1 cellular context compared by ENCODE assay signal in the genomic region with DNA sequence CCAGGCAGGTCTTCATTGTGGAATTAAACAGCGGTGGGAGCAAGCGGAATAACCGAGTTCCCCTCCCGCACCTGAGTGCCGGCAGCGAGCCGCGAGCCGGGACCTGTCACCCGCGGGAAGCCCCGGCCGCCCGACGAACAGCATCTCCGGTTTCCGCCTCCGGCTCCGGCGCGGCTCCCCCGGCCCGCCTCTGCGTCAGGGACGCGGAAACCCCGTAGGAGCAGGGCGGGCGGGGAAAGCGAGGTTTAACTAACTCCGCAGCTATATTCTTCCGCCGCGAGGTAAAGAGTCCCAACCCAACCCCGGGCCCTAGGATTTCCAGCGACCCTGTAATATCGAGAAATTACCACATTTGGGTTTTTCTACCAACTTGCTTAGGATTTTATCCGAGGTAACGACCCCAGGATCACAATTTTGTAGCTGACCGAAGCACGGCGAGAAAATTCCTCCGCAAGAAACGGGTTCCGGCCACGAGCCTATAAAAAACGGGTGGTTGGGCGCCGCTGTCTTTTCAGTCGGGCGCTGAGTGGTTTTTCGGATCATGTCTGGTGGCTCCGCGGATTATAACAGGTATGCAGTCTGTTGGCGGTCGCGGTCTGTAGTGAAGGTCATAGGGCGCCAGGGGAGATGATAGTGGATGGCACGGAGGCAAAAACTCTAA.
TF ChIP-seq lines count a peak whose summit lies in the region.

A gene (plus strand): TSS at position 508 of the 661 bp plus-strand sequence. CDS start 34 bp downstream, at position 542.

TF ChIP-seq in HEK293, 187 proteins besides CTCF, POLR2A, EP300 and RAD21 (continued from another document and continues in another):
- TF ChIP-seq, protein P1, sequence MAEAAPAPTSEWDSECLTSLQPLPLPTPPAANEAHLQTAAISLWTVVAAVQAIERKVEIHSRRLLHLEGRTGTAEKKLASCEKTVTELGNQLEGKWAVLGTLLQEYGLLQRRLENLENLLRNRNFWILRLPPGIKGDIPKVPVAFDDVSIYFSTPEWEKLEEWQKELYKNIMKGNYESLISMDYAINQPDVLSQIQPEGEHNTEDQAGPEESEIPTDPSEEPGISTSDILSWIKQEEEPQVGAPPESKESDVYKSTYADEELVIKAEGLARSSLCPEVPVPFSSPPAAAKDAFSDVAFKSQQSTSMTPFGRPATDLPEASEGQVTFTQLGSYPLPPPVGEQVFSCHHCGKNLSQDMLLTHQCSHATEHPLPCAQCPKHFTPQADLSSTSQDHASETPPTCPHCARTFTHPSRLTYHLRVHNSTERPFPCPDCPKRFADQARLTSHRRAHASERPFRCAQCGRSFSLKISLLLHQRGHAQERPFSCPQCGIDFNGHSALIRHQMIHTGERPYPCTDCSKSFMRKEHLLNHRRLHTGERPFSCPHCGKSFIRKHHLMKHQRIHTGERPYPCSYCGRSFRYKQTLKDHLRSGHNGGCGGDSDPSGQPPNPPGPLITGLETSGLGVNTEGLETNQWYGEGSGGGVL (tag by site-specific recombination; IDR thresholded peaks at IDR 0.05), result no peak
- TF ChIP-seq ZNF621 (tag by site-specific recombination; IDR thresholded peaks at IDR 0.05), result no peak
- TF ChIP-seq, protein P2, sequence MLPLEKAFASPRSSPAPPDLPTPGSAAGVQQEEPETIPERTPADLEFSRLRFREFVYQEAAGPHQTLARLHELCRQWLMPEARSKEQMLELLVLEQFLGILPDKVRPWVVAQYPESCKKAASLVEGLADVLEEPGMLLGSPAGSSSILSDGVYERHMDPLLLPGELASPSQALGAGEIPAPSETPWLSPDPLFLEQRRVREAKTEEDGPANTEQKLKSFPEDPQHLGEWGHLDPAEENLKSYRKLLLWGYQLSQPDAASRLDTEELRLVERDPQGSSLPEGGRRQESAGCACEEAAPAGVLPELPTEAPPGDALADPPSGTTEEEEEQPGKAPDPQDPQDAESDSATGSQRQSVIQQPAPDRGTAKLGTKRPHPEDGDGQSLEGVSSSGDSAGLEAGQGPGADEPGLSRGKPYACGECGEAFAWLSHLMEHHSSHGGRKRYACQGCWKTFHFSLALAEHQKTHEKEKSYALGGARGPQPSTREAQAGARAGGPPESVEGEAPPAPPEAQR (tag by site-specific recombination; IDR thresholded peaks at IDR 0.05), result no peak
- TF ChIP-seq ZNF776 (tag by site-specific recombination; IDR thresholded peaks at IDR 0.05; ENCODE audit: borderline replicate concordance), result no peak
- no peak for TF ChIP-seq ZNF121 (tag by site-specific recombination; IDR thresholded peaks at IDR 0.05)
- TF ChIP-seq ZNF221 (tag by site-specific recombination; IDR thresholded peaks at IDR 0.05; ENCODE audit: borderline replicate concordance), result no peak
- TF ChIP-seq BCL11A (tag by site-specific recombination; IDR thresholded peaks at IDR 0.05; ENCODE audit: low read depth), result no peak
- TF ChIP-seq SP3 (tag by site-specific recombination; IDR thresholded peaks at IDR 0.05), result peak; percentile 86
- TF ChIP-seq ZNF658 (tag by site-specific recombination; IDR thresholded peaks at IDR 0.05), result no peak
- TF ChIP-seq ZNF175 (tag by site-specific recombination; IDR thresholded peaks at IDR 0.05), result no peak
- TF ChIP-seq, protein P3, sequence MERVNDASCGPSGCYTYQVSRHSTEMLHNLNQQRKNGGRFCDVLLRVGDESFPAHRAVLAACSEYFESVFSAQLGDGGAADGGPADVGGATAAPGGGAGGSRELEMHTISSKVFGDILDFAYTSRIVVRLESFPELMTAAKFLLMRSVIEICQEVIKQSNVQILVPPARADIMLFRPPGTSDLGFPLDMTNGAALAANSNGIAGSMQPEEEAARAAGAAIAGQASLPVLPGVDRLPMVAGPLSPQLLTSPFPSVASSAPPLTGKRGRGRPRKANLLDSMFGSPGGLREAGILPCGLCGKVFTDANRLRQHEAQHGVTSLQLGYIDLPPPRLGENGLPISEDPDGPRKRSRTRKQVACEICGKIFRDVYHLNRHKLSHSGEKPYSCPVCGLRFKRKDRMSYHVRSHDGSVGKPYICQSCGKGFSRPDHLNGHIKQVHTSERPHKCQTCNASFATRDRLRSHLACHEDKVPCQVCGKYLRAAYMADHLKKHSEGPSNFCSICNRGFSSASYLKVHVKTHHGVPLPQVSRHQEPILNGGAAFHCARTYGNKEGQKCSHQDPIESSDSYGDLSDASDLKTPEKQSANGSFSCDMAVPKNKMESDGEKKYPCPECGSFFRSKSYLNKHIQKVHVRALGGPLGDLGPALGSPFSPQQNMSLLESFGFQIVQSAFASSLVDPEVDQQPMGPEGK (tag by site-specific recombination; IDR thresholded peaks at IDR 0.05), result peak; percentile 82
- TF ChIP-seq, protein P4, sequence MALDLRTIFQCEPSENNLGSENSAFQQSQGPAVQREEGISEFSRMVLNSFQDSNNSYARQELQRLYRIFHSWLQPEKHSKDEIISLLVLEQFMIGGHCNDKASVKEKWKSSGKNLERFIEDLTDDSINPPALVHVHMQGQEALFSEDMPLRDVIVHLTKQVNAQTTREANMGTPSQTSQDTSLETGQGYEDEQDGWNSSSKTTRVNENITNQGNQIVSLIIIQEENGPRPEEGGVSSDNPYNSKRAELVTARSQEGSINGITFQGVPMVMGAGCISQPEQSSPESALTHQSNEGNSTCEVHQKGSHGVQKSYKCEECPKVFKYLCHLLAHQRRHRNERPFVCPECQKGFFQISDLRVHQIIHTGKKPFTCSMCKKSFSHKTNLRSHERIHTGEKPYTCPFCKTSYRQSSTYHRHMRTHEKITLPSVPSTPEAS (tag by site-specific recombination; IDR thresholded peaks at IDR 0.05), result no peak
- TF ChIP-seq, protein P5, sequence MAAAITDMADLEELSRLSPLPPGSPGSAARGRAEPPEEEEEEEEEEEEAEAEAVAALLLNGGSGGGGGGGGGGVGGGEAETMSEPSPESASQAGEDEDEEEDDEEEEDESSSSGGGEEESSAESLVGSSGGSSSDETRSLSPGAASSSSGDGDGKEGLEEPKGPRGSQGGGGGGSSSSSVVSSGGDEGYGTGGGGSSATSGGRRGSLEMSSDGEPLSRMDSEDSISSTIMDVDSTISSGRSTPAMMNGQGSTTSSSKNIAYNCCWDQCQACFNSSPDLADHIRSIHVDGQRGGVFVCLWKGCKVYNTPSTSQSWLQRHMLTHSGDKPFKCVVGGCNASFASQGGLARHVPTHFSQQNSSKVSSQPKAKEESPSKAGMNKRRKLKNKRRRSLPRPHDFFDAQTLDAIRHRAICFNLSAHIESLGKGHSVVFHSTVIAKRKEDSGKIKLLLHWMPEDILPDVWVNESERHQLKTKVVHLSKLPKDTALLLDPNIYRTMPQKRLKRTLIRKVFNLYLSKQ (tag by site-specific recombination; IDR thresholded peaks at IDR 0.05; ENCODE audit: borderline replicate concordance), result no peak
- TF ChIP-seq ZNF670 (tag by site-specific recombination; IDR thresholded peaks at IDR 0.05; ENCODE audit: low read depth), result no peak
- TF ChIP-seq, protein P6, sequence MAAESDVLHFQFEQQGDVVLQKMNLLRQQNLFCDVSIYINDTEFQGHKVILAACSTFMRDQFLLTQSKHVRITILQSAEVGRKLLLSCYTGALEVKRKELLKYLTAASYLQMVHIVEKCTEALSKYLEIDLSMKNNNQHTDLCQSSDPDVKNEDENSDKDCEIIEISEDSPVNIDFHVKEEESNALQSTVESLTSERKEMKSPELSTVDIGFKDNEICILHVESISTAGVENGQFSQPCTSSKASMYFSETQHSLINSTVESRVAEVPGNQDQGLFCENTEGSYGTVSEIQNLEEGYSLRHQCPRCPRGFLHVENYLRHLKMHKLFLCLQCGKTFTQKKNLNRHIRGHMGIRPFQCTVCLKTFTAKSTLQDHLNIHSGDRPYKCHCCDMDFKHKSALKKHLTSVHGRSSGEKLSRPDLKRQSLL (tag by site-specific recombination; IDR thresholded peaks at IDR 0.05), result peak; percentile 59; the same call in 1 of the 2 replicates
- TF ChIP-seq ZNF837 (tag by site-specific recombination; IDR thresholded peaks at IDR 0.05), result no peak
- no peak for TF ChIP-seq HOXC10 (CRISPR knock-in tag; IDR thresholded peaks at IDR 0.05)
- peak; percentile 57; the same call in 1 of the 2 replicates for TF ChIP-seq TRIM28 (IDR thresholded peaks at IDR 0.05; ENCODE audit: borderline replicate concordance, low read length)
- TF ChIP-seq OSR2 (tag by site-specific recombination; IDR thresholded peaks at IDR 0.05), result 0 out of 2 replicates have a peak, but pooled peaks have one; percentile 25
- peak; percentile 94 for TF ChIP-seq ZEB2 (tag by site-specific recombination; IDR thresholded peaks at IDR 0.05)
- TF ChIP-seq ZNF529 (tag by site-specific recombination; IDR thresholded peaks at IDR 0.05; ENCODE audit: insufficient replicate concordance), result no peak
- TF ChIP-seq MEIS1 (CRISPR knock-in tag; IDR thresholded peaks at IDR 0.05; ENCODE audit: borderline replicate concordance), result no peak
- no peak for TF ChIP-seq ZNF157 (tag by site-specific recombination; IDR thresholded peaks at IDR 0.05)
- TF ChIP-seq KLF16 (tag by site-specific recombination; IDR thresholded peaks at IDR 0.05), result 0 out of 2 replicates have a peak, but pooled peaks have one; percentile 74
- 0 out of 2 replicates have a peak, but pooled peaks have one; percentile 29 for TF ChIP-seq GLI4 (tag by site-specific recombination; IDR thresholded peaks at IDR 0.05)
- peak; percentile 70 for TF ChIP-seq ZNF341 (tag by site-specific recombination; IDR thresholded peaks at IDR 0.05; ENCODE audit: low read depth)
- TF ChIP-seq TCF7L2 (IDR thresholded peaks at IDR 0.05; ENCODE audit: borderline replicate concordance, low read depth, low read length), result no peak; the same call in 1 of the 2 replicates
- 0 out of 2 replicates have a peak, but pooled peaks have one; percentile 64 for TF ChIP-seq ZBTB21 (tag by site-specific recombination; IDR thresholded peaks at IDR 0.05)
- TF ChIP-seq, protein P7, sequence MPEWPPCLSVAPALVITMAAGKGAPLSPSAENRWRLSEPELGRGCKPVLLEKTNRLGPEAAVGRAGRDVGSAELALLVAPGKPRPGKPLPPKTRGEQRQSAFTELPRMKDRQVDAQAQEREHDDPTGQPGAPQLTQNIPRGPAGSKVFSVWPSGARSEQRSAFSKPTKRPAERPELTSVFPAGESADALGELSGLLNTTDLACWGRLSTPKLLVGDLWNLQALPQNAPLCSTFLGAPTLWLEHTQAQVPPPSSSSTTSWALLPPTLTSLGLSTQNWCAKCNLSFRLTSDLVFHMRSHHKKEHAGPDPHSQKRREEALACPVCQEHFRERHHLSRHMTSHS (tag by site-specific recombination; IDR thresholded peaks at IDR 0.05), result no peak
- TF ChIP-seq, protein P8, sequence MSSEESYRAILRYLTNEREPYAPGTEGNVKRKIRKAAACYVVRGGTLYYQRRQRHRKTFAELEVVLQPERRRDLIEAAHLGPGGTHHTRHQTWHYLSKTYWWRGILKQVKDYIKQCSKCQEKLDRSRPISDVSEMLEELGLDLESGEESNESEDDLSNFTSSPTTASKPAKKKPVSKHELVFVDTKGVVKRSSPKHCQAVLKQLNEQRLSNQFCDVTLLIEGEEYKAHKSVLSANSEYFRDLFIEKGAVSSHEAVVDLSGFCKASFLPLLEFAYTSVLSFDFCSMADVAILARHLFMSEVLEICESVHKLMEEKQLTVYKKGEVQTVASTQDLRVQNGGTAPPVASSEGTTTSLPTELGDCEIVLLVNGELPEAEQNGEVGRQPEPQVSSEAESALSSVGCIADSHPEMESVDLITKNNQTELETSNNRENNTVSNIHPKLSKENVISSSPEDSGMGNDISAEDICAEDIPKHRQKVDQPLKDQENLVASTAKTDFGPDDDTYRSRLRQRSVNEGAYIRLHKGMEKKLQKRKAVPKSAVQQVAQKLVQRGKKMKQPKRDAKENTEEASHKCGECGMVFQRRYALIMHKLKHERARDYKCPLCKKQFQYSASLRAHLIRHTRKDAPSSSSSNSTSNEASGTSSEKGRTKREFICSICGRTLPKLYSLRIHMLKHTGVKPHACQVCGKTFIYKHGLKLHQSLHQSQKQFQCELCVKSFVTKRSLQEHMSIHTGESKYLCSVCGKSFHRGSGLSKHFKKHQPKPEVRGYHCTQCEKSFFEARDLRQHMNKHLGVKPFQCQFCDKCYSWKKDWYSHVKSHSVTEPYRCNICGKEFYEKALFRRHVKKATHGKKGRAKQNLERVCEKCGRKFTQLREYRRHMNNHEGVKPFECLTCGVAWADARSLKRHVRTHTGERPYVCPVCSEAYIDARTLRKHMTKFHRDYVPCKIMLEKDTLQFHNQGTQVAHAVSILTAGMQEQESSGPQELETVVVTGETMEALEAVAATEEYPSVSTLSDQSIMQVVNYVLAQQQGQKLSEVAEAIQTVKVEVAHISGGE (tag by site-specific recombination; conservative IDR thresholded peaks at IDR 0.05; ENCODE audit: low read depth), result peak; percentile 87
- TF ChIP-seq, protein P9, sequence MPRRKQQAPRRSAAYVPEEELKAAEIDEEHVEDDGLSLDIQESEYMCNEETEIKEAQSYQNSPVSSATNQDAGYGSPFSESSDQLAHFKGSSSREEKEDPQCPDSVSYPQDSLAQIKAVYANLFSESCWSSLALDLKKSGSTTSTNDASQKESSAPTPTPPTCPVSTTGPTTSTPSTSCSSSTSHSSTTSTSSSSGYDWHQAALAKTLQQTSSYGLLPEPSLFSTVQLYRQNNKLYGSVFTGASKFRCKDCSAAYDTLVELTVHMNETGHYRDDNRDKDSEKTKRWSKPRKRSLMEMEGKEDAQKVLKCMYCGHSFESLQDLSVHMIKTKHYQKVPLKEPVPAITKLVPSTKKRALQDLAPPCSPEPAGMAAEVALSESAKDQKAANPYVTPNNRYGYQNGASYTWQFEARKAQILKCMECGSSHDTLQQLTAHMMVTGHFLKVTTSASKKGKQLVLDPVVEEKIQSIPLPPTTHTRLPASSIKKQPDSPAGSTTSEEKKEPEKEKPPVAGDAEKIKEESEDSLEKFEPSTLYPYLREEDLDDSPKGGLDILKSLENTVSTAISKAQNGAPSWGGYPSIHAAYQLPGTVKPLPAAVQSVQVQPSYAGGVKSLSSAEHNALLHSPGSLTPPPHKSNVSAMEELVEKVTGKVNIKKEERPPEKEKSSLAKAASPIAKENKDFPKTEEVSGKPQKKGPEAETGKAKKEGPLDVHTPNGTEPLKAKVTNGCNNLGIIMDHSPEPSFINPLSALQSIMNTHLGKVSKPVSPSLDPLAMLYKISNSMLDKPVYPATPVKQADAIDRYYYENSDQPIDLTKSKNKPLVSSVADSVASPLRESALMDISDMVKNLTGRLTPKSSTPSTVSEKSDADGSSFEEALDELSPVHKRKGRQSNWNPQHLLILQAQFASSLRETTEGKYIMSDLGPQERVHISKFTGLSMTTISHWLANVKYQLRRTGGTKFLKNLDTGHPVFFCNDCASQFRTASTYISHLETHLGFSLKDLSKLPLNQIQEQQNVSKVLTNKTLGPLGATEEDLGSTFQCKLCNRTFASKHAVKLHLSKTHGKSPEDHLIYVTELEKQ (tag by site-specific recombination; IDR thresholded peaks at IDR 0.05; ENCODE audit: borderline replicate concordance), result no peak; the same call in 1 of the 2 replicates
- no peak for TF ChIP-seq ZNF138 (tag by site-specific recombination; IDR thresholded peaks at IDR 0.05; ENCODE audit: borderline replicate concordance)
